In genomic region chr12:24080465-24080864, GRCh38 we compare ENCODE assay signal across 1 cellular context.
TF ChIP-seq lines count a peak whose summit lies in the region.

No MANE protein-coding gene starts in this region.

TF ChIP-seq in HepG2, 621 proteins besides CTCF, POLR2A, EP300 and RAD21 (continued from another document and continues in another):
- TF ChIP-seq ATF6 (CRISPR knock-in tag; conservative IDR thresholded peaks at IDR 0.05): 0 out of 2 replicates have a peak, but pooled peaks have one; percentile 41
- TF ChIP-seq CSRNP1 (CRISPR knock-in tag; IDR thresholded peaks at IDR 0.05): no peak
- TF ChIP-seq HOXA5 (CRISPR knock-in tag; IDR thresholded peaks at IDR 0.05): peak; percentile 46; the same call in 1 of the 2 replicates
- TF ChIP-seq ZNF746 (CRISPR knock-in tag; IDR thresholded peaks at IDR 0.05): no peak
- TF ChIP-seq TRIM24 (CRISPR knock-in tag; IDR thresholded peaks at IDR 0.05): no peak
- TF ChIP-seq KLF15 (CRISPR knock-in tag; IDR thresholded peaks at IDR 0.05; ENCODE audit: borderline replicate concordance): no peak
- TF ChIP-seq ZNF790 (CRISPR knock-in tag; IDR thresholded peaks at IDR 0.05; ENCODE audit: borderline replicate concordance): no peak
- TF ChIP-seq ZNF530 (CRISPR knock-in tag; IDR thresholded peaks at IDR 0.05; ENCODE audit: low read depth): no peak
- no peak for TF ChIP-seq EZH2 (conservative IDR thresholded peaks at IDR 0.05; ENCODE audit: low read depth, low read length)
- TF ChIP-seq CEBPZ (IDR thresholded peaks at IDR 0.05; ENCODE audit: low read length): no peak
- no peak for TF ChIP-seq ZNF256 (CRISPR knock-in tag; conservative IDR thresholded peaks at IDR 0.05)
- TF ChIP-seq ZNF552 (CRISPR knock-in tag; IDR thresholded peaks at IDR 0.05; ENCODE audit: borderline replicate concordance): no peak
- peak; percentile 98 for TF ChIP-seq HMG20A (CRISPR knock-in tag; IDR thresholded peaks at IDR 0.05; ENCODE audit: borderline replicate concordance)
- TF ChIP-seq CSRNP2 (CRISPR knock-in tag; conservative IDR thresholded peaks at IDR 0.05; ENCODE audit: low read depth): no peak
- no peak for TF ChIP-seq ZMAT3 (CRISPR knock-in tag; conservative IDR thresholded peaks at IDR 0.05)
- no peak for TF ChIP-seq ZFX (CRISPR knock-in tag; IDR thresholded peaks at IDR 0.05; ENCODE audit: low read depth)
- no peak; the same call in 1 of the 2 replicates for TF ChIP-seq KDM3A (CRISPR knock-in tag; IDR thresholded peaks at IDR 0.05; ENCODE audit: low read depth)
- TF ChIP-seq HOXA7 (CRISPR knock-in tag; IDR thresholded peaks at IDR 0.05): no peak
- no peak for TF ChIP-seq MXD1 (CRISPR knock-in tag; IDR thresholded peaks at IDR 0.05)
- no peak for TF ChIP-seq GMEB2 (CRISPR knock-in tag; IDR thresholded peaks at IDR 0.05; ENCODE audit: low read depth)
- no peak for TF ChIP-seq RELA (CRISPR knock-in tag; IDR thresholded peaks at IDR 0.05)
- no peak for TF ChIP-seq AGO1 (IDR thresholded peaks at IDR 0.05; ENCODE audit: low read depth, low read length, poor library complexity, severe bottlenecking)
- no peak for TF ChIP-seq THAP8 (CRISPR knock-in tag; IDR thresholded peaks at IDR 0.05; ENCODE audit: borderline replicate concordance)
- no peak for TF ChIP-seq MYPOP (CRISPR knock-in tag; IDR thresholded peaks at IDR 0.05)
- TF ChIP-seq ZSCAN22 (CRISPR knock-in tag; IDR thresholded peaks at IDR 0.05): peak; percentile 36; the same call in 1 of the 2 replicates
- no peak; the same call in 1 of the 2 replicates for TF ChIP-seq IRX3 (CRISPR knock-in tag; IDR thresholded peaks at IDR 0.05; ENCODE audit: borderline replicate concordance, low read depth)
- no peak for TF ChIP-seq ZNF512B (CRISPR knock-in tag; IDR thresholded peaks at IDR 0.05; ENCODE audit: borderline replicate concordance)
- no peak for TF ChIP-seq SSRP1 (CRISPR knock-in tag; IDR thresholded peaks at IDR 0.05)
- TF ChIP-seq DPF2 (CRISPR knock-in tag; IDR thresholded peaks at IDR 0.05; ENCODE audit: borderline replicate concordance, low read depth): peak; percentile 99
- TF ChIP-seq ELK4 (CRISPR knock-in tag; IDR thresholded peaks at IDR 0.05; ENCODE audit: borderline replicate concordance): no peak
- TF ChIP-seq HHEX (CRISPR knock-in tag; IDR thresholded peaks at IDR 0.05): peak; percentile 63; the same call in 1 of the 2 replicates
- TF ChIP-seq ZMAT5 (CRISPR knock-in tag; IDR thresholded peaks at IDR 0.05; ENCODE audit: borderline replicate concordance, low read depth): no peak
- TF ChIP-seq AKNA (CRISPR knock-in tag; IDR thresholded peaks at IDR 0.05; ENCODE audit: borderline replicate concordance): no peak
- TF ChIP-seq ZNF333 (CRISPR knock-in tag; IDR thresholded peaks at IDR 0.05; ENCODE audit: borderline replicate concordance): no peak
